ENCODE assay signal across 9 cellular contexts in the genomic region with DNA sequence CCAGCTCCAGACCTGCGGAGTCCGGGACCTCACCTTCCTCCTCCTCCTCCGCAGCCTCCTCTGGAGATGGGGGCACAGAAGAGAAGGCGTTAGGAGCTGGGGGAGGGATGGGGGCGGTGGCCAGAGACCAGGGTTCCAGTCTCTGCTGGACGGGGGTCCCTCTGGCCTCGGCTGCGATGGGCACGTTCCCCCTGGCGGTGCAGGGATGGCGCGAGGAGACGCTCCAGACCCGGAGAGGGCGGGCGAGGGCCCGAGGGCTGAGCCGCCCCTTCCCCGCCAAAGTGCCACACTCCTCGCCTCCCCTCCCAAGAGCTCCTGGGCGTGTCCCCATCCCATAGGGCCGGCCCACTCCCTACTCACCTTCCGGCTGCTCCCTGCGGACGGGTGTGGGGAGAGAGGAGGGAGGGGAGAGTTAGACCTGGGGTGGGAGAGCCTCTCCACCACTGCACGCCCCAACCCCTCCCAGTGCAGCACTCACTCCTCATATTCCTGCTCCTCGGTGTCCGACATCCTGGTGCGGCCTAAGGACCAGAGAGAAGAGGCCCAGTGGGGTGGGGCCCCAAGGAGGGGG. TPM values are rescaled to one million over a fixed set of nuclear protein-coding genes. Genes with fewer than 3 reads are reported as not detected.
DNase-seq lines count a peak whose midpoint lies in the region; ATAC-seq and TF ChIP-seq lines count a peak whose summit lies in the region.
"Had no signal": no experiment of that assay in that cellular context is flagged by ENCODE, and none has a peak within 500 bp of the region (broad histone marks: within the 10 kb centered on the region; RNA-seq: fewer than 3 reads in every experiment).

No MANE protein-coding gene starts in this region.

- H3K27ac Mint-ChIP-seq in WTC11 (peak overlapping the region; percentile 65; the same call in 1 of the 2 replicates), neural progenitor cell (no peak overlapping the region)

- H3K4me1 Mint-ChIP-seq in WTC11: peaks cover 38% of the 10 kb centered on the region
- H3K4me1 Mint-ChIP-seq in neural progenitor cell: peaks cover 19% of the 10 kb centered on the region

- H3K27me3 ChIP-seq in neural progenitor cell: no peaks in the 10 kb centered on the region

- H3K4me3 Mint-ChIP-seq in WTC11 (peak overlapping the region; percentile 65), neural progenitor cell (peak overlapping the region; percentile 53)

- no peaks in the 10 kb centered on the region for H3K36me3 ChIP-seq in neural progenitor cell

- H3K9me3 Mint-ChIP-seq in WTC11 (peaks cover under 1% of the 10 kb centered on the region; the same call in 1 of the 2 replicates), neural progenitor cell (no peaks in the 10 kb centered on the region)

- peak overlapping the region; percentile 71 for H3K4me2 ChIP-seq in neural progenitor cell

- no peak overlapping the region for H3K9ac ChIP-seq in neural progenitor cell

- H3K4me1 ChIP-seq in neural progenitor cell: peaks cover 23% of the 10 kb centered on the region

- no peaks in the 10 kb centered on the region for H3K79me2 ChIP-seq in neural progenitor cell (ENCODE audit: low read depth)

- H3K36me3 Mint-ChIP-seq in WTC11: peaks cover 9% of the 10 kb centered on the region
- H3K36me3 Mint-ChIP-seq in neural progenitor cell: no peaks in the 10 kb centered on the region

- peaks cover 47% of the 10 kb centered on the region for H3F3A ChIP-seq in neural progenitor cell (ENCODE audit: low read depth)

- peak overlapping the region; percentile 57 for H3K4me3 ChIP-seq in neural progenitor cell

- POLR2A ChIA-PET in WTC11 (lab: Charles Lee): interaction anchor here (0.6 to 2.5 kb wide), 12 partner anchors 9 to 304 kb away, joined by 3 to 11 read pairs (median 3); a partner anchor contains a TSS

- peak; percentile 90 for ATAC-seq in WTC11
- no peak for ATAC-seq in HG02981 (IDR thresholded peaks at IDR 0.05; ENCODE audit: unreplicated experiment)

- H4K20me1 ChIP-seq in neural progenitor cell (ENCODE audit: low read depth): no peaks in the 10 kb centered on the region

- H3K27me3 Mint-ChIP-seq in WTC11 (ENCODE audit: low read depth) (peaks cover 29% of the 10 kb centered on the region), neural progenitor cell (ENCODE audit: insufficient read depth, low read depth) (peaks cover 50% of the 10 kb centered on the region)

- no peaks in the 10 kb centered on the region for H3K9me3 ChIP-seq in neural progenitor cell (ENCODE audit: low read depth)

- DNase-seq in ELR (ENCODE audit: low read depth): peak; percentile 51
- DNase-seq in NCI-H1436 treated with DMSO at 0.1 percent for 48 hours (lab: John Stamatoyannopoulos, UW): peak; percentile 76
- peak; percentile 89 for DNase-seq in WTC11 (ENCODE audit: low spot score)
- peak; percentile 91 for DNase-seq in neural progenitor cell (ENCODE audit: low spot score)
- DNase-seq in central memory CD4-positive, alpha-beta T cell: no peak
- no peak for DNase-seq in dermis blood vessel endothelial cell
- no peak for DNase-seq in activated CD8-positive, alpha-beta memory T cell treated with anti-CD3 and anti-CD28 coated beads, Interleukin-2, amount 50 U/mL, for 48 hours

- TF ChIP-seq CTCF in WTC11 (IDR thresholded peaks at IDR 0.05) (no peak), neural progenitor cell (IDR thresholded peaks at IDR 0.05) (no peak)

- H3K27ac ChIP-seq in neural progenitor cell: peak overlapping the region; percentile 13
- H3K27ac ChIP-seq: epithelial cell of prostate had no signal

- CTCF ChIA-PET in WTC11 (lab: Charles Lee): interaction anchor here (0.5 to 3.2 kb wide), 43 partner anchors 8 to 663 kb away, joined by 3 to 108 read pairs (median 4); a partner anchor contains a TSS

- H2AFZ ChIP-seq in neural progenitor cell (replicated peaks): peak overlapping the region; percentile 73

TF ChIP-seq in WTC11, 78 proteins besides CTCF, POLR2A, EP300 and RAD21 (continues in another document):
- no peak for TF ChIP-seq TCF7 (CRISPR knock-in tag; IDR thresholded peaks at IDR 0.05; ENCODE audit: low read depth)
- no peak for TF ChIP-seq ZNF416 (CRISPR knock-in tag; IDR thresholded peaks at IDR 0.05)
- TF ChIP-seq, protein P1, sequence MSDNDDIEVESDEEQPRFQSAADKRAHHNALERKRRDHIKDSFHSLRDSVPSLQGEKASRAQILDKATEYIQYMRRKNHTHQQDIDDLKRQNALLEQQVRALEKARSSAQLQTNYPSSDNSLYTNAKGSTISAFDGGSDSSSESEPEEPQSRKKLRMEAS (CRISPR knock-in tag; IDR thresholded peaks at IDR 0.05): peak; percentile 79
- TF ChIP-seq, protein P2, sequence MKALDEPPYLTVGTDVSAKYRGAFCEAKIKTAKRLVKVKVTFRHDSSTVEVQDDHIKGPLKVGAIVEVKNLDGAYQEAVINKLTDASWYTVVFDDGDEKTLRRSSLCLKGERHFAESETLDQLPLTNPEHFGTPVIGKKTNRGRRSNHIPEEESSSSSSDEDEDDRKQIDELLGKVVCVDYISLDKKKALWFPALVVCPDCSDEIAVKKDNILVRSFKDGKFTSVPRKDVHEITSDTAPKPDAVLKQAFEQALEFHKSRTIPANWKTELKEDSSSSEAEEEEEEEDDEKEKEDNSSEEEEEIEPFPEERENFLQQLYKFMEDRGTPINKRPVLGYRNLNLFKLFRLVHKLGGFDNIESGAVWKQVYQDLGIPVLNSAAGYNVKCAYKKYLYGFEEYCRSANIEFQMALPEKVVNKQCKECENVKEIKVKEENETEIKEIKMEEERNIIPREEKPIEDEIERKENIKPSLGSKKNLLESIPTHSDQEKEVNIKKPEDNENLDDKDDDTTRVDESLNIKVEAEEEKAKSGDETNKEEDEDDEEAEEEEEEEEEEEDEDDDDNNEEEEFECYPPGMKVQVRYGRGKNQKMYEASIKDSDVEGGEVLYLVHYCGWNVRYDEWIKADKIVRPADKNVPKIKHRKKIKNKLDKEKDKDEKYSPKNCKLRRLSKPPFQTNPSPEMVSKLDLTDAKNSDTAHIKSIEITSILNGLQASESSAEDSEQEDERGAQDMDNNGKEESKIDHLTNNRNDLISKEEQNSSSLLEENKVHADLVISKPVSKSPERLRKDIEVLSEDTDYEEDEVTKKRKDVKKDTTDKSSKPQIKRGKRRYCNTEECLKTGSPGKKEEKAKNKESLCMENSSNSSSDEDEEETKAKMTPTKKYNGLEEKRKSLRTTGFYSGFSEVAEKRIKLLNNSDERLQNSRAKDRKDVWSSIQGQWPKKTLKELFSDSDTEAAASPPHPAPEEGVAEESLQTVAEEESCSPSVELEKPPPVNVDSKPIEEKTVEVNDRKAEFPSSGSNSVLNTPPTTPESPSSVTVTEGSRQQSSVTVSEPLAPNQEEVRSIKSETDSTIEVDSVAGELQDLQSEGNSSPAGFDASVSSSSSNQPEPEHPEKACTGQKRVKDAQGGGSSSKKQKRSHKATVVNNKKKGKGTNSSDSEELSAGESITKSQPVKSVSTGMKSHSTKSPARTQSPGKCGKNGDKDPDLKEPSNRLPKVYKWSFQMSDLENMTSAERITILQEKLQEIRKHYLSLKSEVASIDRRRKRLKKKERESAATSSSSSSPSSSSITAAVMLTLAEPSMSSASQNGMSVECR (CRISPR knock-in tag; IDR thresholded peaks at IDR 0.05; ENCODE audit: borderline replicate concordance): peak; percentile 38; the same call in 1 of the 2 replicates
- no peak for TF ChIP-seq ZNF232 (CRISPR knock-in tag; IDR thresholded peaks at IDR 0.05)
- no peak for TF ChIP-seq OVOL2 (CRISPR knock-in tag; IDR thresholded peaks at IDR 0.05; ENCODE audit: borderline replicate concordance)
- TF ChIP-seq TEAD1 (CRISPR knock-in tag; IDR thresholded peaks at IDR 0.05): peak; percentile 58; the same call in 1 of the 2 replicates
- TF ChIP-seq ZNF219 (CRISPR knock-in tag; IDR thresholded peaks at IDR 0.05; ENCODE audit: borderline replicate concordance): no peak
- no peak for TF ChIP-seq CBFB (CRISPR knock-in tag; IDR thresholded peaks at IDR 0.05; ENCODE audit: low read depth)
- no peak for TF ChIP-seq ZNF263 (CRISPR knock-in tag; IDR thresholded peaks at IDR 0.05; ENCODE audit: low read depth)
- no peak for TF ChIP-seq MXD4 (CRISPR knock-in tag; IDR thresholded peaks at IDR 0.05; ENCODE audit: borderline replicate concordance)
- TF ChIP-seq NFATC4 (CRISPR knock-in tag; IDR thresholded peaks at IDR 0.05): no peak
- TF ChIP-seq FOXP1 (CRISPR knock-in tag; IDR thresholded peaks at IDR 0.05; ENCODE audit: borderline replicate concordance): 0 out of 2 replicates have a peak, but pooled peaks have one; percentile 18
- no peak for TF ChIP-seq RELA (CRISPR knock-in tag; IDR thresholded peaks at IDR 0.05; ENCODE audit: borderline replicate concordance)

RNA-seq across cellular contexts. Expression of a gene that starts 2.3 kb away (rescaled TPM):
- total RNA-seq in WTC11 (2021) (50.6 to 127 TPM (median 108 TPM) in 3 replicates), neural progenitor cell (ENCODE audit: low replicate concordance) (74.1 and 121 TPM in 2 replicates), dermis blood vessel endothelial cell (0.60 and 1.7 TPM in 2 replicates)

RNA-seq across cellular contexts. Expression of a gene that starts 10.8 kb away (rescaled TPM):
- total RNA-seq in WTC11 (2021) (15.0 to 36.7 TPM (median 34.0 TPM) in 3 replicates), neural progenitor cell (ENCODE audit: low replicate concordance) (22.2 and 41.0 TPM in 2 replicates), dermis blood vessel endothelial cell (not detected in 2 replicates)

RNA-seq across cellular contexts. Expression of a gene that starts 19.7 kb away (rescaled TPM):
- total RNA-seq in WTC11 (2021) (4.0 to 5.9 TPM (median 5.6 TPM) in 3 replicates), neural progenitor cell (ENCODE audit: low replicate concordance) (9.1 and 12.0 TPM in 2 replicates), dermis blood vessel endothelial cell (0.34 and 0.42 TPM in 2 replicates)

RNA-seq across cellular contexts. Expression of a gene that starts 29.3 kb away (rescaled TPM):
- 88.4 to 99.3 TPM (median 92.3 TPM) in 3 replicates for total RNA-seq in WTC11 (2021)
- 21.8 and 62.7 TPM in 2 replicates for total RNA-seq in neural progenitor cell (ENCODE audit: low replicate concordance)
- 37.4 and 40.3 TPM in 2 replicates for total RNA-seq in dermis blood vessel endothelial cell

RNA-seq across cellular contexts. Expression of a gene that starts 33.4 kb away (rescaled TPM):
- total RNA-seq in WTC11 (2021): 0.77 to 2.5 TPM (median 1.1 TPM) in 3 replicates
- total RNA-seq in neural progenitor cell (ENCODE audit: low replicate concordance): 0.22 TPM in 1 of 2 replicates, not detected in the other
- not detected in 2 replicates for total RNA-seq in dermis blood vessel endothelial cell

Comparison
In these comparisons a context has a peak if more than half of its experiments do, and no peak if none do; other contexts are left out.
1. DNase-seq: peak in ELR (single experiment), NCI-H1436 treated with DMSO at 0.1 percent for 48 hours (single experiment), WTC11 (single experiment) and neural progenitor cell (single experiment); none in central memory CD4-positive, alpha-beta T cell (single experiment), dermis blood vessel endothelial cell (single experiment) and activated CD8-positive, alpha-beta memory T cell treated with anti-CD3 and anti-CD28 coated beads, Interleukin-2, amount 50 U/mL, for 48 hours (single experiment).
2. RNA of a gene that starts 2.3 kb away (total RNA-seq): 74.1 to 121 TPM in neural progenitor cell and 50.6 to 127 TPM in WTC11; 0.60 to 1.7 TPM in dermis blood vessel endothelial cell; every median in the first group is over 10 times any median in the second.
3. RNA of a gene that starts 10.8 kb away (total RNA-seq): 22.2 to 41.0 TPM in neural progenitor cell and 15.0 to 36.7 TPM in WTC11; not detected in dermis blood vessel endothelial cell; every median in the first group is over 10 times any median in the second.